ENCODE assay signal across 24 cellular contexts in genomic region chr3:8900065-8900464, GRCh38.
DNase-seq lines count a peak whose midpoint lies in the region; ATAC-seq and TF ChIP-seq lines count a peak whose summit lies in the region.
"Had no signal": no experiment of that assay in that cellular context is flagged by ENCODE, and none has a peak within 500 bp of the region (broad histone marks: within the 10 kb centered on the region; RNA-seq: fewer than 3 reads in every experiment).

No MANE protein-coding gene starts in this region.

- H3K27me3 Mint-ChIP-seq in chondrocyte (ENCODE audit: low read depth), result no peaks in the 10 kb centered on the region
- H3K27me3 Mint-ChIP-seq: activated B cell treated with CpG ODN at 0.5 μM for 24 hours; activated CD4-positive, alpha-beta memory T cell treated with anti-CD3 and anti-CD28 coated beads, Interleukin-2, amount 10 ng/mL, durations not matched to agents 7 days and 5 days; activated T-cell treated with anti-CD3 and anti-CD28 coated beads, Interleukin-2, amount 50 U/mL, for 24 hours; dendritic cell treated with granulocyte-macrophage colony-stimulating factor and Interleukin-4, amounts not matched to agents 40 ng/mL and 50 ng/mL, for 4 days; stimulated activated naive CD8-positive, alpha-beta T cell treated with anti-CD3 and anti-CD28 coated beads, Interleukin-15, Interleukin-2, amounts not matched to agents 100 ng/mL and 50 ng/mL, for 24 hours had no signal

- no peaks in the 10 kb centered on the region for H3K27me3 ChIP-seq in BJ (ENCODE audit: control insufficient read depth, insufficient read depth, low read length)
- H3K27me3 ChIP-seq in mesenchymal stem cell (ENCODE audit: control insufficient read depth in 1 of 2, insufficient read depth in 1 of 2, low read length in 2 of 2), result no peaks in the 10 kb centered on the region
- H3K27me3 ChIP-seq in heart left ventricle, result no peaks in the 10 kb centered on the region
- H3K27me3 ChIP-seq: hepatocyte, spleen, thyroid gland had no signal

- no peak overlapping the region for H2AFZ ChIP-seq in mesenchymal stem cell (ENCODE audit: low read depth, low read length)
- H2AFZ ChIP-seq: hepatocyte had no signal

- no peak overlapping the region for H3K14ac ChIP-seq in mesenchymal stem cell (ENCODE audit: low read length in 2 of 2)

- no peak overlapping the region for H3K4me3 ChIP-seq in BJ (ENCODE audit: low read depth, low read length)
- H3K4me3 ChIP-seq in mesenchymal stem cell (ENCODE audit: insufficient read depth in 1 of 2, low read depth in 1 of 2, low read length in 2 of 2), result no peak overlapping the region
- H3K4me3 ChIP-seq in heart left ventricle, result no peak overlapping the region
- H3K4me3 ChIP-seq: hepatocyte, spleen, thyroid gland had no signal

- peaks cover 2% of the 10 kb centered on the region for H3K79me1 ChIP-seq in mesenchymal stem cell (replicated peaks; ENCODE audit: low read length, poor library complexity, severe bottlenecking)

- H2AK5ac ChIP-seq in mesenchymal stem cell (ENCODE audit: low read length, severe bottlenecking), result no peak overlapping the region

- no peaks in the 10 kb centered on the region for H3K4me1 ChIP-seq in mesenchymal stem cell (ENCODE audit: control insufficient read depth, insufficient read depth, low read depth, low read length)
- H3K4me1 ChIP-seq in heart left ventricle, result peaks cover 0 to 5% (median 0%) of the 10 kb centered on the region in 12 donors
- H3K4me1 ChIP-seq: Caco-2, spleen, thyroid gland had no signal

- no peak overlapping the region for H2BK12ac ChIP-seq in mesenchymal stem cell (ENCODE audit: low read length in 2 of 2)

- CTCF ChIA-PET in BJ (lab: Yijun Ruan, JAX), result interaction anchor here (0.7 to 5.5 kb wide), 3 partner anchors 37 to 135 kb away, joined by 3 to 26 read pairs (median 4); partner anchors contain the start of gene OXTR

- peaks cover 7% of the 10 kb centered on the region for H3K36me3 Mint-ChIP-seq in chondrocyte (ENCODE audit: low read depth)
- H3K36me3 Mint-ChIP-seq in stimulated activated effector memory CD8-positive, alpha-beta T cell treated with anti-CD3 and anti-CD28 coated beads, Interleukin-12 subunit alpha, Interleukin-12 subunit beta, amount 100 ng/mL, for 72 hours, result peaks cover 56% of the 10 kb centered on the region

- TF ChIP-seq POLR2A in heart left ventricle (IDR thresholded peaks at IDR 0.05), result no peak

- no peak overlapping the region for H3K4ac ChIP-seq in mesenchymal stem cell (ENCODE audit: low read depth in 1 of 2, low read length in 2 of 2)

- H3K23ac ChIP-seq in mesenchymal stem cell (ENCODE audit: low read length in 2 of 2), result no peak overlapping the region

- intact Hi-C loops in heart left ventricle (cut with DNase I), result no loop called here

- H3K9me3 ChIP-seq in mesenchymal stem cell (ENCODE audit: control insufficient read depth, low read length), result no peaks in the 10 kb centered on the region
- no peaks in the 10 kb centered on the region for H3K9me3 ChIP-seq in heart left ventricle
- H3K9me3 ChIP-seq: Caco-2, spleen, thyroid gland had no signal

- H3K27ac ChIP-seq in mesenchymal stem cell (ENCODE audit: low read length, poor library complexity, severe bottlenecking) (no peak overlapping the region), heart left ventricle (no peak overlapping the region)
- H3K27ac ChIP-seq: hepatocyte, RWPE1, spleen, thyroid gland had no signal

- H3K4me3 Mint-ChIP-seq in chondrocyte (ENCODE audit: unreplicated experiment), result no peak overlapping the region
- no peak overlapping the region for H3K4me3 Mint-ChIP-seq in stimulated activated effector memory CD8-positive, alpha-beta T cell treated with anti-CD3 and anti-CD28 coated beads, Interleukin-12 subunit alpha, Interleukin-12 subunit beta, amount 100 ng/mL, for 72 hours
- H3K4me3 Mint-ChIP-seq: activated B cell treated with CpG ODN at 0.5 μM for 24 hours; activated CD4-positive, alpha-beta memory T cell treated with anti-CD3 and anti-CD28 coated beads, Interleukin-2, amount 10 ng/mL, durations not matched to agents 7 days and 5 days; activated T-cell treated with anti-CD3 and anti-CD28 coated beads, Interleukin-2, amount 50 U/mL, for 24 hours; dendritic cell treated with granulocyte-macrophage colony-stimulating factor and Interleukin-4, amounts not matched to agents 40 ng/mL and 50 ng/mL, for 4 days; stimulated activated naive CD8-positive, alpha-beta T cell treated with anti-CD3 and anti-CD28 coated beads, Interleukin-15, Interleukin-2, amounts not matched to agents 100 ng/mL and 50 ng/mL, for 24 hours had no signal

- no peaks in the 10 kb centered on the region for H3K9me3 Mint-ChIP-seq in chondrocyte (ENCODE audit: low read depth)
- no peaks in the 10 kb centered on the region for H3K9me3 Mint-ChIP-seq in stimulated activated effector memory CD8-positive, alpha-beta T cell treated with anti-CD3 and anti-CD28 coated beads, Interleukin-12 subunit alpha, Interleukin-12 subunit beta, amount 100 ng/mL, for 72 hours
- H3K9me3 Mint-ChIP-seq: activated B cell treated with CpG ODN at 0.5 μM for 24 hours; activated CD4-positive, alpha-beta memory T cell treated with anti-CD3 and anti-CD28 coated beads, Interleukin-2, amount 10 ng/mL, durations not matched to agents 7 days and 5 days; activated T-cell treated with anti-CD3 and anti-CD28 coated beads, Interleukin-2, amount 50 U/mL, for 24 hours; dendritic cell treated with granulocyte-macrophage colony-stimulating factor and Interleukin-4, amounts not matched to agents 40 ng/mL and 50 ng/mL, for 4 days; stimulated activated naive CD8-positive, alpha-beta T cell treated with anti-CD3 and anti-CD28 coated beads, Interleukin-15, Interleukin-2, amounts not matched to agents 100 ng/mL and 50 ng/mL, for 24 hours had no signal

- H3K36me3 ChIP-seq in BJ (ENCODE audit: control insufficient read depth, insufficient read depth, low read length) (no peaks in the 10 kb centered on the region), mesenchymal stem cell (ENCODE audit: control insufficient read depth in 1 of 2, insufficient read depth in 2 of 2, low read depth in 1 of 2, low read length in 2 of 2) (peaks cover 0 to 16% of the 10 kb centered on the region in 2 experiments), heart left ventricle (peaks cover 0 to 14% (median 0%) of the 10 kb centered on the region in 9 donors)
- H3K36me3 ChIP-seq: thyroid gland had no signal

- TF ChIP-seq CTCF in BJ (IDR thresholded peaks at IDR 0.05; ENCODE audit: insufficient read depth, low read depth, low read length), result peak; percentile 20; the same call in 1 of the 2 replicates
- TF ChIP-seq CTCF in chondrocyte (IDR thresholded peaks at IDR 0.05), result peak; percentile 69
- TF ChIP-seq CTCF in heart left ventricle (IDR thresholded peaks at IDR 0.05), result no peak

- peaks cover 54% of the 10 kb centered on the region for H3K4me1 Mint-ChIP-seq in chondrocyte (ENCODE audit: low read depth)
- no peaks in the 10 kb centered on the region for H3K4me1 Mint-ChIP-seq in stimulated activated effector memory CD8-positive, alpha-beta T cell treated with anti-CD3 and anti-CD28 coated beads, Interleukin-12 subunit alpha, Interleukin-12 subunit beta, amount 100 ng/mL, for 72 hours
- H3K4me1 Mint-ChIP-seq: activated B cell treated with CpG ODN at 0.5 μM for 24 hours; activated CD4-positive, alpha-beta memory T cell treated with anti-CD3 and anti-CD28 coated beads, Interleukin-2, amount 10 ng/mL, durations not matched to agents 7 days and 5 days had no signal

- no peak overlapping the region for H3K4me2 ChIP-seq in mesenchymal stem cell (ENCODE audit: low read length, poor library complexity, severe bottlenecking)
- H3K4me2 ChIP-seq: hepatocyte had no signal

- no peak overlapping the region for H3K18ac ChIP-seq in mesenchymal stem cell (ENCODE audit: low read depth in 1 of 2, low read length in 2 of 2)

- no peak overlapping the region for H4K91ac ChIP-seq in mesenchymal stem cell (ENCODE audit: low read length)

- no peak overlapping the region for H2BK120ac ChIP-seq in mesenchymal stem cell (ENCODE audit: low read depth, low read length)

- H2BK5ac ChIP-seq in mesenchymal stem cell (ENCODE audit: low read depth, low read length, poor library complexity, severe bottlenecking), result no peak overlapping the region

- POLR2A ChIA-PET in BJ (lab: Charles Lee), result interaction anchor here (1.1 kb wide), 1 partner anchor 14 kb away, joined by 3 read pairs; no protein-coding TSS in a partner anchor

- H3K9ac ChIP-seq in mesenchymal stem cell (ENCODE audit: low read length), result no peak overlapping the region

- DNase-seq in BJ (ENCODE audit: low read depth) (no peak), HCEC 1CT (peak; percentile 39), chondrocyte (ENCODE audit: low spot score) (no peak), mesenchymal stem cell (peak; percentile 17), NCI-H82 treated with DMSO at 0.1 percent for 48 hours (lab: John Stamatoyannopoulos, UW; ENCODE audit: unreplicated experiment) (no peak), heart left ventricle (no peak)
- DNase-seq in stimulated activated effector memory CD8-positive, alpha-beta T cell treated with anti-CD3 and anti-CD28 coated beads, Interleukin-12 subunit alpha, Interleukin-12 subunit beta, amount 100 ng/mL, for 72 hours (ENCODE audit: low spot score in 2 of 2), result no peak
- DNase-seq: activated B cell treated with CpG ODN at 0.5 μM for 24 hours; activated CD4-positive, alpha-beta memory T cell treated with anti-CD3 and anti-CD28 coated beads, Interleukin-2, amount 10 ng/mL, durations not matched to agents 7 days and 5 days; activated T-cell treated with anti-CD3 and anti-CD28 coated beads, Interleukin-2, amount 50 U/mL, for 24 hours; Caco-2; DND-41; GOT3; NCI-H187; NCI-H2227 treated with DMSO at 0.1 percent for 48 hours; spleen; stimulated activated CD4-positive, alpha-beta T cell treated with anti-CD3 and anti-CD28 coated beads, Interleukin-4, amount 100 ng/mL, for 4 hours; T-helper 9 cell; thyroid gland had no signal

- peak overlapping the region; percentile 64 for H3K27ac Mint-ChIP-seq in chondrocyte (ENCODE audit: unreplicated experiment)
- no peak overlapping the region for H3K27ac Mint-ChIP-seq in stimulated activated effector memory CD8-positive, alpha-beta T cell treated with anti-CD3 and anti-CD28 coated beads, Interleukin-12 subunit alpha, Interleukin-12 subunit beta, amount 100 ng/mL, for 72 hours
- H3K27ac Mint-ChIP-seq: activated B cell treated with CpG ODN at 0.5 μM for 24 hours; activated CD4-positive, alpha-beta memory T cell treated with anti-CD3 and anti-CD28 coated beads, Interleukin-2, amount 10 ng/mL, durations not matched to agents 7 days and 5 days; activated T-cell treated with anti-CD3 and anti-CD28 coated beads, Interleukin-2, amount 50 U/mL, for 24 hours; dendritic cell treated with granulocyte-macrophage colony-stimulating factor and Interleukin-4, amounts not matched to agents 40 ng/mL and 50 ng/mL, for 4 days; stimulated activated naive CD8-positive, alpha-beta T cell treated with anti-CD3 and anti-CD28 coated beads, Interleukin-15, Interleukin-2, amounts not matched to agents 100 ng/mL and 50 ng/mL, for 24 hours had no signal

- H4K8ac ChIP-seq in mesenchymal stem cell (ENCODE audit: low read length), result no peak overlapping the region

- ATAC-seq in stimulated activated effector memory CD8-positive, alpha-beta T cell treated with anti-CD3 and anti-CD28 coated beads, Interleukin-12 subunit alpha, Interleukin-12 subunit beta, amount 100 ng/mL, for 72 hours, result no peak
- ATAC-seq in heart left ventricle, result no peak
- no peak for ATAC-seq in HG03097 (IDR thresholded peaks at IDR 0.05; ENCODE audit: low FRiP score, unreplicated experiment)

- H2BK15ac ChIP-seq in mesenchymal stem cell (ENCODE audit: low read depth, poor library complexity, severe bottlenecking), result no peak overlapping the region

- 49% methylated on average over 1 of the region's 1 CpG for WGBS in mesenchymal stem cell
- WGBS in heart left ventricle, 4 donors, result 31 to 50% (median 47%) methylated on average over 1 of the region's 1 CpG

Comparison
In these comparisons a context has a peak if more than half of its experiments do, and no peak if none do; other contexts are left out.
1. DNase-seq: peak in HCEC 1CT (single experiment) and mesenchymal stem cell (single experiment); none in BJ (single experiment), chondrocyte (single experiment), NCI-H82 treated with DMSO at 0.1 percent for 48 hours (single experiment), stimulated activated effector memory CD8-positive, alpha-beta T cell treated with anti-CD3 and anti-CD28 coated beads, Interleukin-12 subunit alpha, Interleukin-12 subunit beta, amount 100 ng/mL, for 72 hours (0 of 2) and heart left ventricle (0 of 5).
2. CTCF ChIP-seq: peak in BJ (single experiment) and chondrocyte (single experiment); none in heart left ventricle (0 of 12).